10 cellular contexts compared by ENCODE assay signal in genomic region chr1:38578444-38578951, GRCh38.
DNase-seq lines count a peak whose midpoint lies in the region; ATAC-seq, FAIRE-seq and TF ChIP-seq lines count a peak whose summit lies in the region.
"Had no signal": no experiment of that assay in that cellular context is flagged by ENCODE, and none has a peak within 500 bp of the region (broad histone marks: within the 10 kb centered on the region; RNA-seq: fewer than 3 reads in every experiment).

No MANE protein-coding gene starts in this region.

- H3K9ac ChIP-seq in GM23248, result no peak overlapping the region
- H3K9ac ChIP-seq in PC-3 (ENCODE audit: low read length), result no peak overlapping the region

- H3K9me3 ChIP-seq in A549 (no peaks in the 10 kb centered on the region), lung (ENCODE audit: control insufficient read depth in 2 of 2, insufficient read depth in 1 of 2, low read length in 1 of 2) (no peaks in the 10 kb centered on the region), GM23248 (ENCODE audit: low read depth) (no peaks in the 10 kb centered on the region), PC-3 (ENCODE audit: low read length) (no peaks in the 10 kb centered on the region), tibial artery (no peaks in the 10 kb centered on the region)
- H3K9me3 ChIP-seq: transverse colon had no signal

- no peak overlapping the region for H3K27ac Mint-ChIP-seq in activated naive CD8-positive, alpha-beta T cell

- H2AFZ ChIP-seq in GM23248 (no peak overlapping the region), PC-3 (ENCODE audit: low read length) (no peak overlapping the region)

- H3K27me3 Mint-ChIP-seq in activated naive CD8-positive, alpha-beta T cell, result peaks cover 23% of the 10 kb centered on the region

- CTCF ChIA-PET in A549 (lab: Yijun Ruan, JAX) (no interaction called here), PC-3 (lab: Charles Lee) (no interaction called here)

- H3K36me3 Mint-ChIP-seq in activated naive CD8-positive, alpha-beta T cell, result no peaks in the 10 kb centered on the region

- in situ Hi-C loops in GM23248 (cut with MboI), result no loop called here

- H3K27me3 ChIP-seq in lung (ENCODE audit: control insufficient read depth, insufficient read depth) (no peaks in the 10 kb centered on the region), GM23248 (replicated peaks; ENCODE audit: insufficient read depth) (peaks cover 23% of the 10 kb centered on the region), PC-3 (ENCODE audit: low read length) (peaks cover 44% of the 10 kb centered on the region), tibial artery (peaks cover 0 to 60% of the 10 kb centered on the region in 2 donors)

- POLR2A ChIA-PET in A549 (lab: Yijun Ruan, JAX), result no interaction called here
- POLR2A ChIA-PET in PC-3 (lab: Charles Lee; ENCODE audit: unreplicated experiment), result no interaction called here

- H4K20me1 ChIP-seq in GM23248 (ENCODE audit: insufficient read depth) (no peaks in the 10 kb centered on the region), PC-3 (ENCODE audit: low read length) (no peaks in the 10 kb centered on the region)

- no peak for FAIRE-seq in A549 (lab: Jason Lieb, UNC)

- no peak for TF ChIP-seq POLR2A in A549 (IDR thresholded peaks at IDR 0.05; ENCODE audit: low read length)

- TF ChIP-seq EP300 in A549 (IDR thresholded peaks at IDR 0.05), result no peak

- no peaks in the 10 kb centered on the region for H3K79me2 ChIP-seq in GM23248 (ENCODE audit: insufficient read depth)
- no peaks in the 10 kb centered on the region for H3K79me2 ChIP-seq in PC-3 (ENCODE audit: low read length)

- H3K36me3 ChIP-seq in lung (ENCODE audit: control insufficient read depth in 2 of 2, insufficient read depth in 2 of 2, low read length in 2 of 2) (no peaks in the 10 kb centered on the region), GM23248 (ENCODE audit: low read depth) (no peaks in the 10 kb centered on the region), PC-3 (ENCODE audit: low read depth, low read length) (no peaks in the 10 kb centered on the region), tibial artery (no peaks in the 10 kb centered on the region)
- H3K36me3 ChIP-seq: transverse colon had no signal

- DNase-seq in A549 (ENCODE audit: low read depth in 1 of 2, low spot score in 1 of 2) (no peak), DMS79 (lab: John Stamatoyannopoulos, UW) (peak; percentile 18), lung (ENCODE audit: low spot score) (peak; percentile 62), GM23248 (no peak), PC-3 (no peak), tibial artery (no peak), amniotic stem cell (lab: John Stamatoyannopoulos, UW) (no peak)
- DNase-seq: left colon, transverse colon had no signal

- H3F3A ChIP-seq in GM23248 (ENCODE audit: insufficient read depth) (no peaks in the 10 kb centered on the region), PC-3 (ENCODE audit: low read length, unreplicated experiment) (no peaks in the 10 kb centered on the region)

- no TSS peak for BruUV-seq in PC-3 (replicated peaks; lab: Mats Ljungman, UMichigan)

- no peak overlapping the region for H3K4me3 ChIP-seq in A549
- no peak overlapping the region for H3K4me3 ChIP-seq in lung
- H3K4me3 ChIP-seq in GM23248, result no peak overlapping the region
- H3K4me3 ChIP-seq in PC-3 (ENCODE audit: low read length), result no peak overlapping the region
- no peak overlapping the region for H3K4me3 ChIP-seq in tibial artery

- no peak for TF ChIP-seq RAD21 in A549 (conservative IDR thresholded peaks at IDR 0.05 in 1 of 2, IDR thresholded peaks at IDR 0.05 in 1 of 2)

- peak overlapping the region; percentile 21; the same call in 1 of the 3 replicates for H3K4me2 ChIP-seq in A549
- H3K4me2 ChIP-seq in GM23248 (ENCODE audit: unreplicated experiment), result no peak overlapping the region
- H3K4me2 ChIP-seq in PC-3 (ENCODE audit: low read length), result no peak overlapping the region

- TF ChIP-seq CTCF in A549 (IDR thresholded peaks at IDR 0.05), result no peak
- no peak for TF ChIP-seq CTCF in lung (IDR thresholded peaks at IDR 0.05; ENCODE audit: control extremely low read depth, extremely low read depth)
- no peak for TF ChIP-seq CTCF in PC-3 (conservative IDR thresholded peaks at IDR 0.05; ENCODE audit: low read depth, low read length)
- no peak for TF ChIP-seq CTCF in tibial artery (IDR thresholded peaks at IDR 0.05)

- ATAC-seq in A549, result no peak
- ATAC-seq in lung (ENCODE audit: insufficient read depth, low FRiP score), result peak; percentile 70
- no peak for ATAC-seq in PC-3
- ATAC-seq: left colon had no signal

- H3K4me3 Mint-ChIP-seq in activated naive CD8-positive, alpha-beta T cell, result peak overlapping the region; percentile 69

- intact Hi-C loops in PC-3 (cut with micrococcal nuclease), result no loop called here
- intact Hi-C loops in tibial artery (cut with DNase I; ENCODE audit: low total_unique reads), result no loop called here

- H3K4me1 ChIP-seq in A549 (no peaks in the 10 kb centered on the region), lung (ENCODE audit: control insufficient read depth in 2 of 2, insufficient read depth in 2 of 2, low read length in 2 of 2) (peaks cover 0 to 11% of the 10 kb centered on the region in 2 donors), GM23248 (ENCODE audit: insufficient read depth) (no peaks in the 10 kb centered on the region), PC-3 (ENCODE audit: insufficient read depth, low read length) (no peaks in the 10 kb centered on the region), tibial artery (peaks cover 0 to 6% (median 0%) of the 10 kb centered on the region in 4 donors)

- peaks cover 6% of the 10 kb centered on the region for H3K4me1 Mint-ChIP-seq in activated naive CD8-positive, alpha-beta T cell (ENCODE audit: low read depth)

- 28% methylated on average over 13 of the region's 52 CpGs for WGBS in A549 (ENCODE audit: missing lambda C conversion rate)
- 1 to 4% methylated on average over 39 to 52 of the region's 52 CpGs for WGBS in lung, 2 donors
- WGBS in GM23248 (ENCODE audit: low coverage in 1 of 2, low lambda C conversion rate in 2 of 2, missing lambda C conversion rate in 2 of 2), 2 experiments, result 2% methylated on average over 26 to 52 of the region's 52 CpGs

- no peak overlapping the region for H3K27ac ChIP-seq in A549
- no peak overlapping the region for H3K27ac ChIP-seq in lung (ENCODE audit: low read depth in 1 of 2, low read length in 1 of 2)
- no peak overlapping the region for H3K27ac ChIP-seq in GM23248
- H3K27ac ChIP-seq in PC-3 (ENCODE audit: low read length), result no peak overlapping the region
- H3K27ac ChIP-seq in tibial artery, result no peak overlapping the region
- H3K27ac ChIP-seq: transverse colon had no signal

- no peaks in the 10 kb centered on the region for H3K9me3 Mint-ChIP-seq in activated naive CD8-positive, alpha-beta T cell (ENCODE audit: low read depth)

- H3K9me2 ChIP-seq in GM23248 (ENCODE audit: insufficient read depth), result no peaks in the 10 kb centered on the region
- no peaks in the 10 kb centered on the region for H3K9me2 ChIP-seq in PC-3 (replicated peaks; ENCODE audit: low read length)

TF ChIP-seq in A549, 52 proteins besides CTCF, POLR2A, EP300 and RAD21:
- TF ChIP-seq POLR2AphosphoS2 (conservative IDR thresholded peaks at IDR 0.05; ENCODE audit: low read length) (no peak), FOSB (CRISPR knock-in tag; IDR thresholded peaks at IDR 0.05) (no peak), CHD4 (IDR thresholded peaks at IDR 0.05; ENCODE audit: borderline replicate concordance) (no peak), BCL3 (IDR thresholded peaks at IDR 0.05) (no peak), RNF2 (IDR thresholded peaks at IDR 0.05; ENCODE audit: borderline replicate concordance, low read depth) (no peak), ZFP36 (IDR thresholded peaks at IDR 0.05; ENCODE audit: borderline replicate concordance, partially characterized antibody) (no peak), HEYL (CRISPR knock-in tag; IDR thresholded peaks at IDR 0.05) (no peak), NPAS2 (CRISPR knock-in tag; IDR thresholded peaks at IDR 0.05; ENCODE audit: borderline replicate concordance) (no peak), MAX (IDR thresholded peaks at IDR 0.05) (no peak), MAZ (IDR thresholded peaks at IDR 0.05; ENCODE audit: borderline replicate concordance, low read depth, low read length) (no peak), GATA3 (IDR thresholded peaks at IDR 0.05; ENCODE audit: borderline replicate concordance) (no peak), BHLHE40 (IDR thresholded peaks at IDR 0.05; ENCODE audit: low read depth, low read length) (no peak), FOXS1 (CRISPR knock-in tag; IDR thresholded peaks at IDR 0.05) (no peak)
TF ChIP-seq in A549: peak in this region for 0.

Comparison
In these comparisons a context has a peak if more than half of its experiments do, and no peak if none do; other contexts are left out.
1. DNase-seq: peak in DMS79 (single experiment) and lung (single experiment); none in A549 (0 of 2), GM23248 (single experiment), PC-3 (single experiment), tibial artery (0 of 2) and amniotic stem cell (single experiment).